In genomic region chr15:64164436-64164835, GRCh38 we compare ENCODE assay signal across 11 cellular contexts. TPM values are rescaled to one million over a fixed set of nuclear protein-coding genes. Genes with fewer than 3 reads are reported as not detected.
DNase-seq lines count a peak whose midpoint lies in the region; ATAC-seq and TF ChIP-seq lines count a peak whose summit lies in the region.
"Had no signal": no experiment of that assay in that cellular context is flagged by ENCODE, and none has a peak within 500 bp of the region (broad histone marks: within the 10 kb centered on the region; RNA-seq: fewer than 3 reads in every experiment).

No MANE protein-coding gene starts in this region.

- H3K36me3 ChIP-seq in hepatocyte (replicated peaks; ENCODE audit: insufficient read depth, low read depth) (no peaks in the 10 kb centered on the region), osteoblast (ENCODE audit: insufficient read depth, low read length) (peaks cover 21% of the 10 kb centered on the region)

- intact Hi-C loops in activated B cell treated with CpG ODN at 0.5 μM for 24 hours (cut with micrococcal nuclease), result loop anchor here (5.0 kb wide), 1 partner anchor 538 kb away; no protein-coding TSS in a partner anchor

- WGBS in hepatocyte (ENCODE audit: low lambda C conversion rate, missing lambda C conversion rate), result 90% methylated on average over 4 of the region's 4 CpGs

- no peaks in the 10 kb centered on the region for H3K9me3 Mint-ChIP-seq in activated T-cell treated with anti-CD3 and anti-CD28 coated beads, Interleukin-2, amount 50 U/mL, for 72 hours
- H3K9me3 Mint-ChIP-seq in activated T-cell treated with anti-CD3 and anti-CD28 coated beads, Interleukin-2, amount 50 U/mL, for 4 hours, result no peaks in the 10 kb centered on the region
- no peaks in the 10 kb centered on the region for H3K9me3 Mint-ChIP-seq in activated B cell treated with CpG ODN at 0.5 μM for 24 hours
- H3K9me3 Mint-ChIP-seq in stimulated activated effector memory CD8-positive, alpha-beta T cell treated with anti-CD3 and anti-CD28 coated beads, Interleukin-12 subunit alpha, Interleukin-12 subunit beta, amount 100 ng/mL, for 72 hours, result no peaks in the 10 kb centered on the region

- H3K27ac ChIP-seq in hepatocyte (peak overlapping the region; percentile 85), osteoblast (ENCODE audit: low read depth, low read length) (no peak overlapping the region)

- H3K27me3 ChIP-seq in hepatocyte, result no peaks in the 10 kb centered on the region
- H3K27me3 ChIP-seq in osteoblast (ENCODE audit: insufficient read depth, low read length), result no peaks in the 10 kb centered on the region
- H3K27me3 ChIP-seq: body of pancreas had no signal

- H3K4me1 ChIP-seq in hepatocyte (ENCODE audit: insufficient read depth) (peaks cover 22% of the 10 kb centered on the region), osteoblast (ENCODE audit: insufficient read depth, low read length) (peaks cover 32% of the 10 kb centered on the region)

- peaks cover 10 to 14% of the 10 kb centered on the region in 2 donors for H3K36me3 Mint-ChIP-seq in activated T-cell treated with anti-CD3 and anti-CD28 coated beads, Interleukin-2, amount 50 U/mL, for 72 hours (ENCODE audit: insufficient read depth in 2 of 2)
- peaks cover 16% of the 10 kb centered on the region for H3K36me3 Mint-ChIP-seq in activated T-cell treated with anti-CD3 and anti-CD28 coated beads, Interleukin-2, amount 50 U/mL, for 4 hours (ENCODE audit: insufficient read depth)
- H3K36me3 Mint-ChIP-seq in activated B cell treated with CpG ODN at 0.5 μM for 24 hours (ENCODE audit: low read depth), result peaks cover 18% of the 10 kb centered on the region
- H3K36me3 Mint-ChIP-seq in stimulated activated effector memory CD8-positive, alpha-beta T cell treated with anti-CD3 and anti-CD28 coated beads, Interleukin-12 subunit alpha, Interleukin-12 subunit beta, amount 100 ng/mL, for 72 hours, result peaks cover 50% of the 10 kb centered on the region

- no peak for DNase-seq in activated T-cell treated with anti-CD3 and anti-CD28 coated beads, Interleukin-2, amount 50 U/mL, for 72 hours
- no peak for DNase-seq in activated T-cell treated with anti-CD3 and anti-CD28 coated beads, Interleukin-2, amount 50 U/mL, for 4 hours
- DNase-seq in activated B cell treated with CpG ODN at 0.5 μM for 24 hours (no peak), hepatocyte (ENCODE audit: low spot score) (no peak), NOMO-1 treated with dmso at 0.1 percent for 144 hours (lab: John Stamatoyannopoulos, UW; ENCODE audit: unreplicated experiment) (no peak), osteoblast (ENCODE audit: insufficient read length, low spot score, missing footprints) (no peak), GM13977 (ENCODE audit: low spot score) (no peak)
- no peak for DNase-seq in stimulated activated effector memory CD8-positive, alpha-beta T cell treated with anti-CD3 and anti-CD28 coated beads, Interleukin-12 subunit alpha, Interleukin-12 subunit beta, amount 100 ng/mL, for 72 hours (ENCODE audit: low spot score in 2 of 2)
- DNase-seq: body of pancreas, NCI-H2081 treated with DMSO at 0.1 percent for 48 hours, SW 1271 had no signal

- H3K4me3 ChIP-seq in hepatocyte, result no peak overlapping the region
- no peak overlapping the region for H3K4me3 ChIP-seq in osteoblast (ENCODE audit: insufficient read depth, low read length)
- H3K4me3 ChIP-seq: body of pancreas had no signal

- H2AFZ ChIP-seq in hepatocyte, result no peak overlapping the region
- H2AFZ ChIP-seq in osteoblast (ENCODE audit: low read length), result no peak overlapping the region

- no peaks in the 10 kb centered on the region for H3K27me3 Mint-ChIP-seq in activated T-cell treated with anti-CD3 and anti-CD28 coated beads, Interleukin-2, amount 50 U/mL, for 72 hours (ENCODE audit: low read depth)
- no peaks in the 10 kb centered on the region for H3K27me3 Mint-ChIP-seq in activated T-cell treated with anti-CD3 and anti-CD28 coated beads, Interleukin-2, amount 50 U/mL, for 4 hours (ENCODE audit: low read depth)
- H3K27me3 Mint-ChIP-seq in activated B cell treated with CpG ODN at 0.5 μM for 24 hours, result no peaks in the 10 kb centered on the region

- in situ Hi-C loops in GM13977 (cut with MboI; ENCODE audit: low pct_unique_long_range_greater_than_20kb, low sequenced_read_pairs, unreplicated experiment), result no loop called here

- no peaks in the 10 kb centered on the region for H3K9me2 ChIP-seq in hepatocyte (replicated peaks; ENCODE audit: insufficient read depth)

- no peak overlapping the region for H3K4me2 ChIP-seq in hepatocyte
- H3K4me2 ChIP-seq in osteoblast (ENCODE audit: insufficient read depth, low read length), result no peak overlapping the region

- H3K27ac Mint-ChIP-seq in activated T-cell treated with anti-CD3 and anti-CD28 coated beads, Interleukin-2, amount 50 U/mL, for 72 hours, result peak overlapping the region; percentile 94
- H3K27ac Mint-ChIP-seq in activated B cell treated with CpG ODN at 0.5 μM for 24 hours, result peak overlapping the region; percentile 99
- H3K27ac Mint-ChIP-seq in stimulated activated effector memory CD8-positive, alpha-beta T cell treated with anti-CD3 and anti-CD28 coated beads, Interleukin-12 subunit alpha, Interleukin-12 subunit beta, amount 100 ng/mL, for 72 hours, result peak overlapping the region; percentile 96

- H3K4me1 Mint-ChIP-seq in activated T-cell treated with anti-CD3 and anti-CD28 coated beads, Interleukin-2, amount 50 U/mL, for 72 hours (ENCODE audit: low read depth), result peaks cover 52% of the 10 kb centered on the region
- H3K4me1 Mint-ChIP-seq in activated T-cell treated with anti-CD3 and anti-CD28 coated beads, Interleukin-2, amount 50 U/mL, for 4 hours (ENCODE audit: low read depth), result peaks cover 34% of the 10 kb centered on the region
- H3K4me1 Mint-ChIP-seq in activated B cell treated with CpG ODN at 0.5 μM for 24 hours, result peaks cover 44% of the 10 kb centered on the region
- peaks cover 29% of the 10 kb centered on the region for H3K4me1 Mint-ChIP-seq in stimulated activated effector memory CD8-positive, alpha-beta T cell treated with anti-CD3 and anti-CD28 coated beads, Interleukin-12 subunit alpha, Interleukin-12 subunit beta, amount 100 ng/mL, for 72 hours

- H3K79me2 ChIP-seq in hepatocyte (peaks cover 30% of the 10 kb centered on the region), osteoblast (ENCODE audit: insufficient read depth, low read length) (peaks cover 27% of the 10 kb centered on the region)

- H3K4me3 Mint-ChIP-seq in activated T-cell treated with anti-CD3 and anti-CD28 coated beads, Interleukin-2, amount 50 U/mL, for 72 hours, result peak overlapping the region; percentile 47 to 92
- H3K4me3 Mint-ChIP-seq in activated T-cell treated with anti-CD3 and anti-CD28 coated beads, Interleukin-2, amount 50 U/mL, for 4 hours, result no peak overlapping the region
- H3K4me3 Mint-ChIP-seq in activated B cell treated with CpG ODN at 0.5 μM for 24 hours, result peak overlapping the region; percentile 53
- H3K4me3 Mint-ChIP-seq in stimulated activated effector memory CD8-positive, alpha-beta T cell treated with anti-CD3 and anti-CD28 coated beads, Interleukin-12 subunit alpha, Interleukin-12 subunit beta, amount 100 ng/mL, for 72 hours, result peak overlapping the region; percentile 75

- H3K9me3 ChIP-seq in hepatocyte (ENCODE audit: low read depth), result no peaks in the 10 kb centered on the region
- no peaks in the 10 kb centered on the region for H3K9me3 ChIP-seq in osteoblast (ENCODE audit: low read depth, low read length)
- H3K9me3 ChIP-seq: body of pancreas had no signal

- peaks cover 24% of the 10 kb centered on the region for H4K20me1 ChIP-seq in hepatocyte (ENCODE audit: insufficient read depth, poor library complexity, severe bottlenecking)
- peaks cover 18% of the 10 kb centered on the region for H4K20me1 ChIP-seq in osteoblast (ENCODE audit: insufficient read depth, low read length)

- no peak for ATAC-seq in activated T-cell treated with anti-CD3 and anti-CD28 coated beads, Interleukin-2, amount 50 U/mL, for 72 hours (replicated peaks in 1 of 2)
- ATAC-seq in activated T-cell treated with anti-CD3 and anti-CD28 coated beads, Interleukin-2, amount 50 U/mL, for 4 hours, result no peak
- no peak for ATAC-seq in activated B cell treated with CpG ODN at 0.5 μM for 24 hours (ENCODE audit: low read depth)
- no peak for ATAC-seq in stimulated activated effector memory CD8-positive, alpha-beta T cell treated with anti-CD3 and anti-CD28 coated beads, Interleukin-12 subunit alpha, Interleukin-12 subunit beta, amount 100 ng/mL, for 72 hours
- ATAC-seq: body of pancreas had no signal

- CTCF ChIA-PET in activated B cell treated with CpG ODN at 0.5 μM for 24 hours (lab: Charles Lee), result interaction anchor here (4.0 kb wide), 1 partner anchor 11 kb away, joined by 37 read pairs; the partner anchor contains the start of gene SNX22

- POLR2A ChIA-PET in activated B cell treated with CpG ODN at 0.5 μM for 24 hours (lab: Charles Lee), result interaction anchor here (1.4 to 5.2 kb wide), 5 partner anchors 13 to 564 kb away, joined by 3 to 124 read pairs (median 31); partner anchors contain the start of genes CIAO2A, SNX22 and TRIP4

- TF ChIP-seq CTCF in activated B cell treated with CpG ODN at 0.5 μM for 24 hours (IDR thresholded peaks at IDR 0.05) (no peak), hepatocyte (IDR thresholded peaks at IDR 0.05; ENCODE audit: poor library complexity) (no peak), osteoblast (IDR thresholded peaks at IDR 0.05; ENCODE audit: extremely low read depth, low read depth, low read length) (no peak), GM13977 (IDR thresholded peaks at IDR 0.05; ENCODE audit: extremely low read depth, insufficient read depth, missing control alignments) (no peak)

RNA-seq across cellular contexts. Expression of gene PPIB, which starts 1.6 kb away (rescaled TPM):
- 100 to 1,000 TPM; 228 to 302 TPM for total RNA-seq in activated T-cell treated with anti-CD3 and anti-CD28 coated beads, Interleukin-2, amount 50 U/mL, for 72 hours
- 100 to 1,000 TPM; 411 to 479 (median 433) TPM for total RNA-seq in activated T-cell treated with anti-CD3 and anti-CD28 coated beads, Interleukin-2, amount 50 U/mL, for 4 hours
- total RNA-seq in activated B cell treated with CpG ODN at 0.5 μM for 24 hours, result 225 and 227 TPM in 2 replicates
- 799 and 814 TPM in 2 replicates for total RNA-seq in hepatocyte
- 1,542 and 1,693 TPM in 2 replicates for polyA plus RNA-seq in hepatocyte
- 954 and 1,032 TPM in 2 replicates for total RNA-seq in osteoblast

RNA-seq across cellular contexts. Expression of gene SNX22, which starts 12.9 kb away (rescaled TPM):
- under 1 TPM; 0.60 to 0.74 TPM for total RNA-seq in activated T-cell treated with anti-CD3 and anti-CD28 coated beads, Interleukin-2, amount 50 U/mL, for 72 hours
- under 1 TPM; 0.26 to 0.35 (median 0.30) TPM for total RNA-seq in activated T-cell treated with anti-CD3 and anti-CD28 coated beads, Interleukin-2, amount 50 U/mL, for 4 hours
- total RNA-seq in activated B cell treated with CpG ODN at 0.5 μM for 24 hours (41.7 and 46.2 TPM in 2 replicates), hepatocyte (4.3 and 7.7 TPM in 2 replicates), osteoblast (under 0.01 and 0.29 TPM in 2 replicates)
- 6.3 and 7.5 TPM in 2 replicates for polyA plus RNA-seq in hepatocyte
